ENCODE assay signal across 14 cellular contexts in genomic region chr5:122142480-122142879, GRCh38. TPM values are rescaled to one million over a fixed set of nuclear protein-coding genes. Genes with fewer than 3 reads are reported as not detected.
A peak's percentile ranks its signal among the peaks of the same experiment; 100 is the strongest.
DNase-seq lines count a peak whose midpoint lies in the region; ATAC-seq and TF ChIP-seq lines count a peak whose summit lies in the region.
"Had no signal": no experiment of that assay in that cellular context is flagged by ENCODE, and none has a peak within 500 bp of the region (broad histone marks: within the 10 kb centered on the region; RNA-seq: fewer than 3 reads in every experiment).

No MANE protein-coding gene starts in this region.

- WGBS in ovary, 3 donors: 70 to 83% (median 80%) methylated on average over 4 of the region's 4 CpGs

- H3F3A ChIP-seq in PC-9 (ENCODE audit: insufficient read depth, low read depth): no peaks in the 10 kb centered on the region

- H3K4me1 Mint-ChIP-seq in activated T-cell treated with anti-CD3 and anti-CD28 coated beads, Interleukin-2, amount 50 U/mL, for 72 hours (ENCODE audit: low read depth): peaks cover 8% of the 10 kb centered on the region
- H3K4me1 Mint-ChIP-seq in stimulated activated effector memory CD8-positive, alpha-beta T cell treated with anti-CD3 and anti-CD28 coated beads, Interleukin-12 subunit alpha, Interleukin-12 subunit beta, amount 100 ng/mL, for 72 hours: peaks cover 5% of the 10 kb centered on the region

- H3K27ac Mint-ChIP-seq in activated T-cell treated with anti-CD3 and anti-CD28 coated beads, Interleukin-2, amount 50 U/mL, for 72 hours: no peak overlapping the region
- no peak overlapping the region for H3K27ac Mint-ChIP-seq in stimulated activated effector memory CD8-positive, alpha-beta T cell treated with anti-CD3 and anti-CD28 coated beads, Interleukin-12 subunit alpha, Interleukin-12 subunit beta, amount 100 ng/mL, for 72 hours
- H3K27ac Mint-ChIP-seq: effector memory CD8-positive, alpha-beta T cell had no signal

- TF ChIP-seq CTCF in fibroblast of lung (conservative IDR thresholded peaks at IDR 0.05 in 1 of 2, IDR thresholded peaks at IDR 0.05 in 1 of 2; ENCODE audit: low read depth in 1 of 2, low read length in 2 of 2) (no peak), PC-9 (conservative IDR thresholded peaks at IDR 0.05) (no peak), ovary (IDR thresholded peaks at IDR 0.05) (no peak)

- H3K36me3 Mint-ChIP-seq in activated T-cell treated with anti-CD3 and anti-CD28 coated beads, Interleukin-2, amount 50 U/mL, for 72 hours (ENCODE audit: insufficient read depth in 2 of 2): no peaks in the 10 kb centered on the region
- H3K36me3 Mint-ChIP-seq in stimulated activated effector memory CD8-positive, alpha-beta T cell treated with anti-CD3 and anti-CD28 coated beads, Interleukin-12 subunit alpha, Interleukin-12 subunit beta, amount 100 ng/mL, for 72 hours: no peaks in the 10 kb centered on the region

- no peaks in the 10 kb centered on the region for H3K9me2 ChIP-seq in PC-9 (ENCODE audit: insufficient read depth)

- intact Hi-C loops in PC-9 (cut with micrococcal nuclease; ENCODE audit: unreplicated experiment): no loop called here
- intact Hi-C loops in ovary (cut with DNase I): no loop called here

- H3K79me2 ChIP-seq in fibroblast of lung (ENCODE audit: control insufficient read depth, insufficient read depth, low read length): no peaks in the 10 kb centered on the region
- H3K79me2 ChIP-seq in PC-9 (ENCODE audit: low read depth): no peaks in the 10 kb centered on the region

- H3K9me3 ChIP-seq in fibroblast of lung (ENCODE audit: control insufficient read depth, insufficient read depth, low read depth, low read length) (no peaks in the 10 kb centered on the region), PC-9 (ENCODE audit: insufficient read depth, low read depth) (no peaks in the 10 kb centered on the region), ovary (no peaks in the 10 kb centered on the region)
- H3K9me3 ChIP-seq: heart right ventricle, transverse colon had no signal

- peak overlapping the region; percentile 30 for H3K27ac ChIP-seq in fibroblast of lung (ENCODE audit: insufficient read depth, low read length)
- H3K27ac ChIP-seq in PC-9: no peak overlapping the region
- no peak overlapping the region for H3K27ac ChIP-seq in ovary
- H3K27ac ChIP-seq: heart right ventricle, transverse colon had no signal

- no peaks in the 10 kb centered on the region for H3K9me3 Mint-ChIP-seq in activated T-cell treated with anti-CD3 and anti-CD28 coated beads, Interleukin-2, amount 50 U/mL, for 72 hours
- H3K9me3 Mint-ChIP-seq in stimulated activated effector memory CD8-positive, alpha-beta T cell treated with anti-CD3 and anti-CD28 coated beads, Interleukin-12 subunit alpha, Interleukin-12 subunit beta, amount 100 ng/mL, for 72 hours: no peaks in the 10 kb centered on the region

- H2AFZ ChIP-seq in fibroblast of lung (ENCODE audit: low read length) (no peak overlapping the region), PC-9 (no peak overlapping the region)

- ATAC-seq in activated T-cell treated with anti-CD3 and anti-CD28 coated beads, Interleukin-2, amount 50 U/mL, for 72 hours (replicated peaks in 1 of 2): peak; percentile 68 to 71
- ATAC-seq in stimulated activated effector memory CD8-positive, alpha-beta T cell treated with anti-CD3 and anti-CD28 coated beads, Interleukin-12 subunit alpha, Interleukin-12 subunit beta, amount 100 ng/mL, for 72 hours: peak; percentile 32
- ATAC-seq: activated CD4-positive, CD25-positive, alpha-beta regulatory T cell treated with anti-CD3 and anti-CD28 coated beads, Interleukin-2, amount 50 U/mL, for 24 hours; effector memory CD8-positive, alpha-beta T cell; heart right ventricle had no signal

- H3K4me2 ChIP-seq in fibroblast of lung (ENCODE audit: extremely low read depth, insufficient read depth, low read length): no peak overlapping the region
- H3K4me2 ChIP-seq in PC-9: no peak overlapping the region

- no peak for TF ChIP-seq EP300 in ovary (IDR thresholded peaks at IDR 0.05)

- no peak overlapping the region for H3K4me3 Mint-ChIP-seq in activated T-cell treated with anti-CD3 and anti-CD28 coated beads, Interleukin-2, amount 50 U/mL, for 72 hours
- H3K4me3 Mint-ChIP-seq in stimulated activated effector memory CD8-positive, alpha-beta T cell treated with anti-CD3 and anti-CD28 coated beads, Interleukin-12 subunit alpha, Interleukin-12 subunit beta, amount 100 ng/mL, for 72 hours: no peak overlapping the region
- H3K4me3 Mint-ChIP-seq: effector memory CD8-positive, alpha-beta T cell had no signal

- POLR2A ChIA-PET in PC-9 (lab: Charles Lee; ENCODE audit: unreplicated experiment): no interaction called here

- no peak for TF ChIP-seq POLR2A in ovary (IDR thresholded peaks at IDR 0.05)

- H3K27me3 ChIP-seq in fibroblast of lung (ENCODE audit: control insufficient read depth, insufficient read depth, low read length) (no peaks in the 10 kb centered on the region), PC-9 (ENCODE audit: insufficient read depth, low read depth) (no peaks in the 10 kb centered on the region), ovary (no peaks in the 10 kb centered on the region)
- H3K27me3 ChIP-seq: heart right ventricle, transverse colon had no signal

- H3K4me3 ChIP-seq in fibroblast of lung (replicated peaks in 1 of 4; ENCODE audit: control extremely low read depth in 1 of 4, insufficient read depth in 1 of 4, low read depth in 3 of 4, low read length in 4 of 4): no peak overlapping the region
- no peak overlapping the region for H3K4me3 ChIP-seq in PC-9
- no peak overlapping the region for H3K4me3 ChIP-seq in ovary
- H3K4me3 ChIP-seq: heart right ventricle, transverse colon had no signal

- in situ Hi-C loops in SK-MEL-5 (cut with HindIII; ENCODE audit: low pct_unique_long_range_greater_than_20kb, low sequenced_read_pairs): no loop called here

- H3K9ac ChIP-seq in fibroblast of lung (ENCODE audit: insufficient read depth, low read length): no peak overlapping the region

- H3K36me3 ChIP-seq in fibroblast of lung (ENCODE audit: control insufficient read depth, insufficient read depth, low read length): no peaks in the 10 kb centered on the region
- H3K36me3 ChIP-seq in PC-9 (ENCODE audit: low read depth): no peaks in the 10 kb centered on the region
- H3K36me3 ChIP-seq in ovary: no peaks in the 10 kb centered on the region
- H3K36me3 ChIP-seq: heart right ventricle, transverse colon had no signal

- peaks cover 1% of the 10 kb centered on the region for H3K27me3 Mint-ChIP-seq in activated T-cell treated with anti-CD3 and anti-CD28 coated beads, Interleukin-2, amount 50 U/mL, for 72 hours (ENCODE audit: low read depth)
- H3K27me3 Mint-ChIP-seq: effector memory CD8-positive, alpha-beta T cell had no signal

- no peak for DNase-seq in activated T-cell treated with anti-CD3 and anti-CD28 coated beads, Interleukin-2, amount 50 U/mL, for 72 hours
- DNase-seq in activated T-cell treated with anti-CD3 and anti-CD28 coated beads, Interleukin-2, amount 50 U/mL, for 48 hours: no peak
- DNase-seq in SK-MEL-5 (ENCODE audit: low read depth, low spot score) (peak; percentile 20), fibroblast of lung (ENCODE audit: low read depth in 2 of 2) (peak; percentile 17 to 94), PC-9 (no peak), SKM-1 treated with dmso at 0.1 percent for 144 hours (lab: John Stamatoyannopoulos, UW; ENCODE audit: unreplicated experiment) (no peak), ovary (no peak)
- DNase-seq in stimulated activated effector memory CD8-positive, alpha-beta T cell treated with anti-CD3 and anti-CD28 coated beads, Interleukin-12 subunit alpha, Interleukin-12 subunit beta, amount 100 ng/mL, for 72 hours (ENCODE audit: low spot score in 2 of 2): no peak
- DNase-seq: 8988T; effector memory CD8-positive, alpha-beta T cell; heart right ventricle; stimulated activated CD4-positive, alpha-beta T cell treated with anti-CD3 and anti-CD28 coated beads, Interleukin-12 subunit alpha, Interleukin-12 subunit beta, amount 100 ng/mL, for 4 hours; transverse colon had no signal

- H3K4me1 ChIP-seq in fibroblast of lung (ENCODE audit: control insufficient read depth, extremely low read depth, insufficient read depth, low read length): peaks cover 4% of the 10 kb centered on the region
- H3K4me1 ChIP-seq in PC-9 (replicated peaks; ENCODE audit: insufficient read depth): no peaks in the 10 kb centered on the region
- no peaks in the 10 kb centered on the region for H3K4me1 ChIP-seq in ovary (ENCODE audit: insufficient read depth)
- H3K4me1 ChIP-seq: heart right ventricle, transverse colon had no signal

- CTCF ChIA-PET in PC-9 (lab: Charles Lee): no interaction called here

- BruUV-seq in PC-9 (replicated peaks; lab: Mats Ljungman, UMichigan): no TSS peak

- H4K20me1 ChIP-seq in fibroblast of lung (ENCODE audit: control insufficient read depth, extremely low read depth, insufficient read depth, low read length): no peaks in the 10 kb centered on the region
- no peaks in the 10 kb centered on the region for H4K20me1 ChIP-seq in PC-9 (ENCODE audit: insufficient read depth)

RNA-seq across cellular contexts. Expression of gene ZNF474, which starts 13.1 kb away (rescaled TPM):
- under 1 TPM in 1 of 2 donors, not detected in 1; 0.12 TPM for total RNA-seq in activated T-cell treated with anti-CD3 and anti-CD28 coated beads, Interleukin-2, amount 50 U/mL, for 72 hours
- not detected in 2 replicates for total RNA-seq in SK-MEL-5 (2014; rRNA removed; shearing (Covaris generic))
- 0.11 TPM in 1 of 2 replicates, not detected in the other for polyA plus RNA-seq in SK-MEL-5 (2015; cell fraction: cytosol; rRNA removed)
- polyA plus RNA-seq in SK-MEL-5 (2015; cell fraction: nucleus; rRNA removed): 0.21 and 1.4 TPM in 2 replicates
- total RNA-seq in fibroblast of lung (under 0.01 and 0.17 TPM in 2 replicates), PC-9 (2021) (not detected in 2 replicates), ovary (1 to 10 TPM in 1 of 7 donors, under 1 TPM in 5, not detected in 1; 0.12 to 5.7 (median 0.61) TPM)
- polyA plus RNA-seq in fibroblast of lung (0.11 and 0.20 TPM in 2 replicates), ovary (under 1 TPM; 0.13 to 0.18 TPM)
- polyA plus RNA-seq in fibroblast of lung (2012): 0.21 TPM in 1 of 2 replicates, not detected in the other
- polyA minus RNA-seq in fibroblast of lung (ENCODE audit: low replicate concordance): not detected in 2 replicates
- total RNA-seq: transverse colon had no signal

Comparison
In these comparisons a context has a peak if more than half of its experiments do, and no peak if none do; other contexts are left out.
1. DNase-seq: peak in SK-MEL-5 (single experiment) and fibroblast of lung (2 of 2); none in activated T-cell treated with anti-CD3 and anti-CD28 coated beads, Interleukin-2, amount 50 U/mL, for 72 hours (0 of 2), activated T-cell treated with anti-CD3 and anti-CD28 coated beads, Interleukin-2, amount 50 U/mL, for 48 hours (0 of 2), stimulated activated effector memory CD8-positive, alpha-beta T cell treated with anti-CD3 and anti-CD28 coated beads, Interleukin-12 subunit alpha, Interleukin-12 subunit beta, amount 100 ng/mL, for 72 hours (0 of 2), PC-9 (0 of 2), SKM-1 treated with dmso at 0.1 percent for 144 hours (single experiment) and ovary (0 of 5).